Comparison of ENCODE assay signal across 22 cellular contexts in the genomic region with DNA sequence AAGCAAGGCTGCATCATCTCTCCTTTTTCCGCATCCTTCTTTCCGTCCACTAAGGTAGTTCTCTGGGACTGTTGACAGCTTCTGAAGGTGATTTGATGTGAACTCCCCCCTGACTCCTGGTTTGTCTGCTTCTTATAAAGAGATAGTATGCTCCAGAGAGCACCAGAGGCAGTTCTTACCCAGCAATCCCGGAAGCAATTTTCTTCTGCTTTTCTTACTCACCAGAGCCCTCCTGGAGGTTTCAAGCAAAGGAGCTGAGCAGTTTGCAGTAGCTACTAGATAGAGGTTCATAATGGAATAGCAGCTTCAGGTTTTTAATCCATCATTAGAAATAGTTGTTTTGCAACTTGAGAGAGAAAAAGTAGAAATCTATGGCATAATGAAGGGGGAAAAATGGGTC.
DNase-seq lines count a peak whose midpoint lies in the region; ATAC-seq and TF ChIP-seq lines count a peak whose summit lies in the region.
"Had no signal": no experiment of that assay in that cellular context is flagged by ENCODE, and none has a peak within 500 bp of the region (broad histone marks: within the 10 kb centered on the region; RNA-seq: fewer than 3 reads in every experiment).

No MANE protein-coding gene starts in this region.

- H3K27ac ChIP-seq in breast epithelium: no peak overlapping the region
- H3K27ac ChIP-seq: BLaER1 treated with 17β-estradiol and CSF1 and Interleukin-3, amounts not matched to agents 10 nM and 100 nM; esophagus squamous epithelium; neutrophil had no signal

- H3K36me3 Mint-ChIP-seq in MCF 10A (ENCODE audit: insufficient read depth, unreplicated experiment): no peaks in the 10 kb centered on the region
- H3K36me3 Mint-ChIP-seq in brain: no peaks in the 10 kb centered on the region
- peaks cover 5% of the 10 kb centered on the region for H3K36me3 Mint-ChIP-seq in nephron (ENCODE audit: low read depth)

- no peak for TF ChIP-seq POLR2A in breast epithelium (IDR thresholded peaks at IDR 0.05)

- CTCF ChIA-PET in MCF 10A (lab: Yijun Ruan, JAX): interaction anchor here (1.2 to 2.0 kb wide), 2 partner anchors 16 to 62 kb away, joined by 5 to 7 read pairs; no protein-coding TSS in a partner anchor

- no peak for ATAC-seq in HG02938 (IDR thresholded peaks at IDR 0.05; ENCODE audit: unreplicated experiment)
- ATAC-seq in GM21423 (IDR thresholded peaks at IDR 0.05; ENCODE audit: unreplicated experiment): no peak
- ATAC-seq: K562, left colon had no signal

- H3K4me3 Mint-ChIP-seq in MCF 10A (ENCODE audit: unreplicated experiment) (no peak overlapping the region), brain (peak overlapping the region in 2 of 5 experiments; percentile 1 to 42), nephron (no peak overlapping the region)
- H3K4me3 Mint-ChIP-seq: activated CD4-positive, alpha-beta memory T cell treated with anti-CD3 and anti-CD28 coated beads, Interleukin-2, amount 10 ng/mL, durations not matched to agents 7 days and 5 days had no signal

- intact Hi-C loops in MCF 10A (cut with micrococcal nuclease): no loop called here
- intact Hi-C loops in breast epithelium (cut with DNase I; ENCODE audit: low total_unique reads): no loop called here

- POLR2A ChIA-PET in MCF 10A (lab: Yijun Ruan, JAX): interaction anchor here (0.6 to 1.5 kb wide), 4 partner anchors 11 to 186 kb away, joined by 3 to 6 read pairs (median 4); no protein-coding TSS in a partner anchor

- H3K27me3 ChIP-seq in breast epithelium: no peaks in the 10 kb centered on the region
- H3K27me3 ChIP-seq: BLaER1 treated with 17β-estradiol and CSF1 and Interleukin-3, amounts not matched to agents 10 nM and 100 nM; esophagus squamous epithelium had no signal

- TF ChIP-seq CTCF in MCF 10A (IDR thresholded peaks at IDR 0.05; ENCODE audit: unreplicated experiment): no peak
- no peak for TF ChIP-seq CTCF in breast epithelium (IDR thresholded peaks at IDR 0.05)
- no peak for TF ChIP-seq CTCF in brain (conservative IDR thresholded peaks at IDR 0.05)
- TF ChIP-seq CTCF in nephron (IDR thresholded peaks at IDR 0.05; ENCODE audit: unreplicated experiment in 3 of 3): no peak

- H3K27me3 Mint-ChIP-seq in MCF 10A (ENCODE audit: insufficient read depth, unreplicated experiment) (no peaks in the 10 kb centered on the region), brain (no peaks in the 10 kb centered on the region), nephron (ENCODE audit: low read depth) (no peaks in the 10 kb centered on the region)

- H3K36me3 ChIP-seq in breast epithelium: no peaks in the 10 kb centered on the region
- H3K36me3 ChIP-seq: BLaER1 treated with 17β-estradiol and CSF1 and Interleukin-3, amounts not matched to agents 10 nM and 100 nM; esophagus squamous epithelium; neutrophil had no signal

- H3K9me3 ChIP-seq in breast epithelium: no peaks in the 10 kb centered on the region
- H3K9me3 ChIP-seq: BLaER1 treated with 17β-estradiol and CSF1 and Interleukin-3, amounts not matched to agents 10 nM and 100 nM; esophagus squamous epithelium; neutrophil had no signal

- BruUV-seq in MCF 10A (replicated peaks; lab: Mats Ljungman, UMichigan): no TSS peak

- no peaks in the 10 kb centered on the region for H3K4me1 ChIP-seq in breast epithelium

- H3K27ac Mint-ChIP-seq in MCF 10A (ENCODE audit: low read depth, unreplicated experiment) (peak overlapping the region; percentile 35), brain (peak overlapping the region in 4 of 5 experiments; percentile 17 to 62 (median 30)), nephron (peak overlapping the region; percentile 36 to 59 (median 53))
- H3K27ac Mint-ChIP-seq: activated CD4-positive, alpha-beta memory T cell treated with anti-CD3 and anti-CD28 coated beads, Interleukin-2, amount 10 ng/mL, durations not matched to agents 7 days and 5 days had no signal

- H3K4me1 Mint-ChIP-seq in MCF 10A (ENCODE audit: insufficient read depth, unreplicated experiment): peaks cover 13% of the 10 kb centered on the region
- peaks cover 69% of the 10 kb centered on the region for H3K4me1 Mint-ChIP-seq in brain
- H3K4me1 Mint-ChIP-seq in nephron: peaks cover 64% of the 10 kb centered on the region
- H3K4me1 Mint-ChIP-seq: activated CD4-positive, alpha-beta memory T cell treated with anti-CD3 and anti-CD28 coated beads, Interleukin-2, amount 10 ng/mL, durations not matched to agents 7 days and 5 days had no signal

- H3K9me3 Mint-ChIP-seq in MCF 10A (ENCODE audit: unreplicated experiment) (no peaks in the 10 kb centered on the region), brain (no peaks in the 10 kb centered on the region), nephron (no peaks in the 10 kb centered on the region)
- H3K9me3 Mint-ChIP-seq: activated CD4-positive, alpha-beta memory T cell treated with anti-CD3 and anti-CD28 coated beads, Interleukin-2, amount 10 ng/mL, durations not matched to agents 7 days and 5 days had no signal

- DNase-seq in MCF 10A (ENCODE audit: unreplicated experiment): no peak
- DNase-seq in breast epithelium (ENCODE audit: low spot score in 2 of 2): no peak
- no peak for DNase-seq in DMS79 (lab: John Stamatoyannopoulos, UW)
- no peak for DNase-seq in stimulated activated CD4-positive, alpha-beta T cell treated with anti-CD3 and anti-CD28 coated beads, Interleukin-2, amount 100 ng/mL, for 48 hours
- DNase-seq: activated CD4-positive, alpha-beta memory T cell treated with anti-CD3 and anti-CD28 coated beads, Interleukin-2, amount 10 ng/mL, durations not matched to agents 7 days and 5 days; activated gamma-delta T cell treated with Interleukin-2 at 50 U/mL for 16 hours; activated T-cell treated with anti-CD3 and anti-CD28 coated beads for 4 hours; esophagus squamous epithelium; GDM1; left colon; midbrain; NCI-H1048; NCI-H1930; retina; T1000 had no signal

- no peak overlapping the region for H3K4me3 ChIP-seq in breast epithelium
- H3K4me3 ChIP-seq: BLaER1 treated with 17β-estradiol and CSF1 and Interleukin-3, amounts not matched to agents 10 nM and 100 nM; esophagus squamous epithelium; K562 had no signal
